In genomic region chr11:59755701-59756495, GRCh38 we compare ENCODE assay signal across 2 cellular contexts.
TF ChIP-seq lines count a peak whose summit lies in the region.

No MANE protein-coding gene starts in this region.

TF ChIP-seq in GM23338, 12 proteins besides CTCF, POLR2A, EP300 and RAD21:
- TF ChIP-seq JUNB (IDR thresholded peaks at IDR 0.05; ENCODE audit: unreplicated experiment) = no peak
- TF ChIP-seq EZH2phosphoT487 (IDR thresholded peaks at IDR 0.05; ENCODE audit: unreplicated experiment) = no peak
- TF ChIP-seq ZNF114 (CRISPR knock-in tag; IDR thresholded peaks at IDR 0.05) = no peak
- TF ChIP-seq ZNF331 (CRISPR knock-in tag; IDR thresholded peaks at IDR 0.05; ENCODE audit: low read depth) = no peak
- TF ChIP-seq STAT1 (IDR thresholded peaks at IDR 0.05; ENCODE audit: unreplicated experiment) = no peak
- no peak for TF ChIP-seq POLR2AphosphoS5 (IDR thresholded peaks at IDR 0.05; ENCODE audit: low read depth)
- TF ChIP-seq CREB1 (CRISPR knock-in tag; IDR thresholded peaks at IDR 0.05; ENCODE audit: low read depth) = no peak
- no peak for TF ChIP-seq REST (IDR thresholded peaks at IDR 0.05; ENCODE audit: unreplicated experiment)
- TF ChIP-seq, protein P1, sequence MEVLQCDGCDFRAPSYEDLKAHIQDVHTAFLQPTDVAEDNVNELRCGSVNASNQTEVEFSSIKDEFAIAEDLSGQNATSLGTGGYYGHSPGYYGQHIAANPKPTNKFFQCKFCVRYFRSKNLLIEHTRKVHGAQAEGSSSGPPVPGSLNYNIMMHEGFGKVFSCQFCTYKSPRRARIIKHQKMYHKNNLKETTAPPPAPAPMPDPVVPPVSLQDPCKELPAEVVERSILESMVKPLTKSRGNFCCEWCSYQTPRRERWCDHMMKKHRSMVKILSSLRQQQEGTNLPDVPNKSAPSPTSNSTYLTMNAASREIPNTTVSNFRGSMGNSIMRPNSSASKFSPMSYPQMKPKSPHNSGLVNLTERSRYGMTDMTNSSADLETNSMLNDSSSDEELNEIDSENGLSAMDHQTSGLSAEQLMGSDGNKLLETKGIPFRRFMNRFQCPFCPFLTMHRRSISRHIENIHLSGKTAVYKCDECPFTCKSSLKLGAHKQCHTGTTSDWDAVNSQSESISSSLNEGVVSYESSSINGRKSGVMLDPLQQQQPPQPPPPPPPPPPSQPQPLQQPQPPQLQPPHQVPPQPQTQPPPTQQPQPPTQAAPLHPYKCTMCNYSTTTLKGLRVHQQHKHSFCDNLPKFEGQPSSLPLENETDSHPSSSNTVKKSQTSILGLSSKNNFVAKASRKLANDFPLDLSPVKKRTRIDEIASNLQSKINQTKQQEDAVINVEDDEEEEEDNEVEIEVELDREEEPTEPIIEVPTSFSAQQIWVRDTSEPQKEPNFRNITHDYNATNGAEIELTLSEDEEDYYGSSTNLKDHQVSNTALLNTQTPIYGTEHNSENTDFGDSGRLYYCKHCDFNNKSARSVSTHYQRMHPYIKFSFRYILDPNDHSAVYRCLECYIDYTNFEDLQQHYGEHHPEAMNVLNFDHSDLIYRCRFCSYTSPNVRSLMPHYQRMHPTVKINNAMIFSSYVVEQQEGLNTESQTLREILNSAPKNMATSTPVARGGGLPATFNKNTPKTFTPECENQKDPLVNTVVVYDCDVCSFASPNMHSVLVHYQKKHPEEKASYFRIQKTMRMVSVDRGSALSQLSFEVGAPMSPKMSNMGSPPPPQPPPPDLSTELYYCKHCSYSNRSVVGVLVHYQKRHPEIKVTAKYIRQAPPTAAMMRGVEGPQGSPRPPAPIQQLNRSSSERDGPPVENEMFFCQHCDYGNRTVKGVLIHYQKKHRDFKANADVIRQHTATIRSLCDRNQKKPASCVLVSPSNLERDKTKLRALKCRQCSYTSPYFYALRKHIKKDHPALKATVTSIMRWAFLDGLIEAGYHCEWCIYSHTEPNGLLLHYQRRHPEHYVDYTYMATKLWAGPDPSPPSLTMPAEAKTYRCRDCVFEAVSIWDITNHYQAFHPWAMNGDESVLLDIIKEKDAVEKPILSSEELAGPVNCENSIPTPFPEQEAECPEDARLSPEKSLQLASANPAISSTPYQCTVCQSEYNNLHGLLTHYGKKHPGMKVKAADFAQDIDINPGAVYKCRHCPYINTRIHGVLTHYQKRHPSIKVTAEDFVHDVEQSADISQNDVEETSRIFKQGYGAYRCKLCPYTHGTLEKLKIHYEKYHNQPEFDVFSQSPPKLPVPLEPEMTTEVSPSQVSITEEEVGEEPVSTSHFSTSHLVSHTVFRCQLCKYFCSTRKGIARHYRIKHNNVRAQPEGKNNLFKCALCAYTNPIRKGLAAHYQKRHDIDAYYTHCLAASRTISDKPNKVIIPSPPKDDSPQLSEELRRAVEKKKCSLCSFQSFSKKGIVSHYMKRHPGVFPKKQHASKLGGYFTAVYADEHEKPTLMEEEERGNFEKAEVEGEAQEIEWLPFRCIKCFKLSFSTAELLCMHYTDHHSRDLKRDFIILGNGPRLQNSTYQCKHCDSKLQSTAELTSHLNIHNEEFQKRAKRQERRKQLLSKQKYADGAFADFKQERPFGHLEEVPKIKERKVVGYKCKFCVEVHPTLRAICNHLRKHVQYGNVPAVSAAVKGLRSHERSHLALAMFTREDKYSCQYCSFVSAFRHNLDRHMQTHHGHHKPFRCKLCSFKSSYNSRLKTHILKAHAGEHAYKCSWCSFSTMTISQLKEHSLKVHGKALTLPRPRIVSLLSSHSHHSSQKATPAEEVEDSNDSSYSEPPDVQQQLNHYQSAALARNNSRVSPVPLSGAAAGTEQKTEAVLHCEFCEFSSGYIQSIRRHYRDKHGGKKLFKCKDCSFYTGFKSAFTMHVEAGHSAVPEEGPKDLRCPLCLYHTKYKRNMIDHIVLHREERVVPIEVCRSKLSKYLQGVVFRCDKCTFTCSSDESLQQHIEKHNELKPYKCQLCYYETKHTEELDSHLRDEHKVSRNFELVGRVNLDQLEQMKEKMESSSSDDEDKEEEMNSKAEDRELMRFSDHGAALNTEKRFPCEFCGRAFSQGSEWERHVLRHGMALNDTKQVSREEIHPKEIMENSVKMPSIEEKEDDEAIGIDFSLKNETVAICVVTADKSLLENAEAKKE (CRISPR knock-in tag; IDR thresholded peaks at IDR 0.05) = no peak
- TF ChIP-seq EZH2 (IDR thresholded peaks at IDR 0.05; ENCODE audit: low read depth, unreplicated experiment) = no peak
- no peak for TF ChIP-seq NANOG (IDR thresholded peaks at IDR 0.05; ENCODE audit: borderline replicate concordance)
- TF ChIP-seq, protein P2, sequence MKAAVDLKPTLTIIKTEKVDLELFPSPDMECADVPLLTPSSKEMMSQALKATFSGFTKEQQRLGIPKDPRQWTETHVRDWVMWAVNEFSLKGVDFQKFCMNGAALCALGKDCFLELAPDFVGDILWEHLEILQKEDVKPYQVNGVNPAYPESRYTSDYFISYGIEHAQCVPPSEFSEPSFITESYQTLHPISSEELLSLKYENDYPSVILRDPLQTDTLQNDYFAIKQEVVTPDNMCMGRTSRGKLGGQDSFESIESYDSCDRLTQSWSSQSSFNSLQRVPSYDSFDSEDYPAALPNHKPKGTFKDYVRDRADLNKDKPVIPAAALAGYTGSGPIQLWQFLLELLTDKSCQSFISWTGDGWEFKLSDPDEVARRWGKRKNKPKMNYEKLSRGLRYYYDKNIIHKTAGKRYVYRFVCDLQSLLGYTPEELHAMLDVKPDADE (IDR thresholded peaks at IDR 0.05) = no peak

TF ChIP-seq in H1, 55 proteins besides CTCF, POLR2A, EP300 and RAD21:
- peak; percentile 26; the same call in 1 of the 2 replicates for TF ChIP-seq JUND (IDR thresholded peaks at IDR 0.05; ENCODE audit: low read length)
- TF ChIP-seq TEAD4 (IDR thresholded peaks at IDR 0.05; ENCODE audit: low read depth, low read length) = no peak
- peak; percentile 47 for TF ChIP-seq ASH2L (IDR thresholded peaks at IDR 0.05; ENCODE audit: low read length)
- no peak for TF ChIP-seq SP1 (IDR thresholded peaks at IDR 0.05; ENCODE audit: low read depth, low read length)
- TF ChIP-seq KDM5A (IDR thresholded peaks at IDR 0.05; ENCODE audit: low read length) = no peak
